ENCODE assay signal across 9 cellular contexts in the genomic region with DNA sequence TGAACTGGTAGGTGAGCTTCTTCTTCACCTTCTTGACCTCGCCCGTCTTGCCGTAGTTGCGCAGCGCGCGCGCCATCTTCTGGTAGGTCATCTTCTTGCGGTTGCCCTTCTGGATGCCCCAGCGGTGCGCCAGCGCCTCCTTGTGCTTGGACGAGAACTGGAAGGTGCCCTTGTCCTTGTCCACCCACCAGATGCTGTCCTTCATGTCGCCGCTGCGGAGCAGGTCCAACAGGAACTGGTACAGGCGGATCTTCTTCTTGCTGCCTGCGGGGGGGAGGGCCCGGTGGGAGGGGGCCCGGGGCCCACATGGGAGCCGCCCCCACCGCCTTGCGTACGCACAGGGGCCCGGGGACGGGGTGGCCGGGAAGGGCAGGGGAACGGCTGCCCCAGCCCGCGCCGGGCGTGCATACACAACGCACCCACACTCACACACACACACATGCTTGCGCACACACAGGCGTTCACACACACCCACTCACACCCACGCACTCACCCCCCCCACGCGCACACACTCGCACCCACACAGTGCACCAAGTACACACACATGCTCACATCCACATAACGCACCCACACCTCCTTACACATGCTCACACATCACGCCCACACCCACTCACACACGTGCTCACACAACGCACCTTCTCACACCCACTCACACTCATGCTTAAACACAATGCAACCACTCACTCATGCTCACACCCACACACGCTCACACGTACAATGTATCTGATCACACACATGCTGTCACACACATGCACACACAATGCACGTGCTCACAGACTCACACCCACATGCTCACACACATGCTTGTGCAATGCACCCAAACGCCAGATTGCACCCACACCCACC. TPM values are rescaled to one million over a fixed set of nuclear protein-coding genes. Genes with fewer than 3 reads are reported as not detected.
DNase-seq lines count a peak whose midpoint lies in the region; ATAC-seq and TF ChIP-seq lines count a peak whose summit lies in the region.
"Had no signal": no experiment of that assay in that cellular context is flagged by ENCODE, and none has a peak within 500 bp of the region (broad histone marks: within the 10 kb centered on the region; RNA-seq: fewer than 3 reads in every experiment).

No MANE protein-coding gene starts in this region.

- H4K20me1 ChIP-seq in osteoblast (ENCODE audit: insufficient read depth, low read length) = no peaks in the 10 kb centered on the region

- CTCF ChIA-PET in AG04449 (lab: Yijun Ruan, JAX) = interaction anchor here (0.6 to 7.2 kb wide), 53 partner anchors 9 to 470 kb away, joined by 3 to 99 read pairs (median 5); partner anchors contain the start of genes ACP2, ARFGAP2, DDB2 and NR1H3

- no peaks in the 10 kb centered on the region for H3K36me3 ChIP-seq in osteoblast (ENCODE audit: insufficient read depth, low read length)
- H3K36me3 ChIP-seq: HAP-1 had no signal

- no peak overlapping the region for H3K4me3 Mint-ChIP-seq in activated naive CD8-positive, alpha-beta T cell treated with anti-CD3 and anti-CD28 coated beads for 36 hours

- no peaks in the 10 kb centered on the region for H3K9me3 ChIP-seq in osteoblast (ENCODE audit: low read depth, low read length)
- H3K9me3 ChIP-seq: HAP-1 had no signal

- no peak overlapping the region for H3K27ac ChIP-seq in osteoblast (ENCODE audit: low read depth, low read length)

- H3K4me1 ChIP-seq in osteoblast (ENCODE audit: insufficient read depth, low read length) = no peaks in the 10 kb centered on the region
- H3K4me1 ChIP-seq: HAP-1 had no signal

- H3K9me3 Mint-ChIP-seq in activated naive CD8-positive, alpha-beta T cell treated with anti-CD3 and anti-CD28 coated beads for 36 hours = no peaks in the 10 kb centered on the region

- TF ChIP-seq CTCF in AG04449 (IDR thresholded peaks at IDR 0.05; ENCODE audit: insufficient read depth, low read length, missing control alignments) = peak; percentile 100
- TF ChIP-seq CTCF in GM20000 (IDR thresholded peaks at IDR 0.05; ENCODE audit: extremely low read depth, missing control alignments) = peak; percentile 12
- TF ChIP-seq CTCF in osteoblast (IDR thresholded peaks at IDR 0.05; ENCODE audit: extremely low read depth, low read depth, low read length) = peak; percentile 95

- H2AFZ ChIP-seq in osteoblast (ENCODE audit: low read length) = peak overlapping the region; percentile 51

- peak; percentile 65 for ATAC-seq in Right ventricle myocardium superior (ENCODE audit: poor library complexity)

- no peaks in the 10 kb centered on the region for H3K36me3 Mint-ChIP-seq in activated naive CD8-positive, alpha-beta T cell treated with anti-CD3 and anti-CD28 coated beads for 36 hours

- H3K27ac Mint-ChIP-seq in activated naive CD8-positive, alpha-beta T cell treated with anti-CD3 and anti-CD28 coated beads for 36 hours = no peak overlapping the region

- POLR2A ChIA-PET in AG04449 (lab: Yijun Ruan, JAX) = no interaction called here

- no peaks in the 10 kb centered on the region for H3K27me3 ChIP-seq in osteoblast (ENCODE audit: insufficient read depth, low read length)

- H3K4me3 ChIP-seq in AG04449 (ENCODE audit: low read depth, low read length) (peak overlapping the region; percentile 36), osteoblast (ENCODE audit: insufficient read depth, low read length) (peak overlapping the region; percentile 69)
- H3K4me3 ChIP-seq: HAP-1 had no signal

- H3K79me2 ChIP-seq in osteoblast (ENCODE audit: insufficient read depth, low read length) = no peaks in the 10 kb centered on the region

- intact Hi-C loops in Right ventricle myocardium superior (cut with DNase I) = loop anchor here (5.0 to 10.0 kb wide), 2 partner anchors 101 to 178 kb away; partner anchors contain the start of genes ARFGAP2 and NR1H3

- no peaks in the 10 kb centered on the region for H3K27me3 Mint-ChIP-seq in activated naive CD8-positive, alpha-beta T cell treated with anti-CD3 and anti-CD28 coated beads for 36 hours

- peak; percentile 59 for DNase-seq in AG04449 (ENCODE audit: low read depth, low spot score)
- no peak for DNase-seq in GM20000 (ENCODE audit: low spot score)
- peak; percentile 89 for DNase-seq in NCI-H2227 treated with DMSO at 0.1 percent for 48 hours (lab: John Stamatoyannopoulos, UW)
- peak; percentile 52 for DNase-seq in activated naive CD8-positive, alpha-beta T cell treated with anti-CD3 and anti-CD28 coated beads for 36 hours
- DNase-seq in Right ventricle myocardium superior = peak; percentile 98
- peak; percentile 99 for DNase-seq in osteoblast (ENCODE audit: insufficient read length, low spot score, missing footprints)
- no peak for DNase-seq in SKM-1 (lab: John Stamatoyannopoulos, UW; ENCODE audit: unreplicated experiment)
- DNase-seq in AML-193 (lab: John Stamatoyannopoulos, UW) = no peak

- H3K4me1 Mint-ChIP-seq in activated naive CD8-positive, alpha-beta T cell treated with anti-CD3 and anti-CD28 coated beads for 36 hours = peaks cover 3% of the 10 kb centered on the region

- peak overlapping the region; percentile 74 for H3K4me2 ChIP-seq in osteoblast (ENCODE audit: insufficient read depth, low read length)

RNA-seq across cellular contexts. Expression of gene MYBPC3, which starts 3.0 kb away (rescaled TPM):
- not detected for total RNA-seq in activated naive CD8-positive, alpha-beta T cell treated with anti-CD3 and anti-CD28 coated beads for 36 hours
- 2,568 TPM for total RNA-seq in Right ventricle myocardium superior
- total RNA-seq in osteoblast = not detected in 2 replicates

RNA-seq across cellular contexts. Expression of gene SPI1, which starts 22.8 kb away (rescaled TPM):
- total RNA-seq in activated naive CD8-positive, alpha-beta T cell treated with anti-CD3 and anti-CD28 coated beads for 36 hours = under 1 TPM; 0.25 to 0.36 TPM
- total RNA-seq in Right ventricle myocardium superior (11.1 TPM), osteoblast (not detected in 2 replicates)

RNA-seq across cellular contexts. Expression of gene SLC39A13, which starts 52.9 kb away (rescaled TPM):
- total RNA-seq in activated naive CD8-positive, alpha-beta T cell treated with anti-CD3 and anti-CD28 coated beads for 36 hours = 10 to 100 TPM; 10.9 to 11.4 TPM
- total RNA-seq in Right ventricle myocardium superior (34.5 TPM), osteoblast (52.5 and 78.9 TPM in 2 replicates)

Comparison
In these comparisons a context has a peak if more than half of its experiments do, and no peak if none do; other contexts are left out.
1. DNase-seq: peak in AG04449 (single experiment), NCI-H2227 treated with DMSO at 0.1 percent for 48 hours (single experiment), activated naive CD8-positive, alpha-beta T cell treated with anti-CD3 and anti-CD28 coated beads for 36 hours (single experiment), Right ventricle myocardium superior (single experiment) and osteoblast (single experiment); none in GM20000 (single experiment), SKM-1 (single experiment) and AML-193 (0 of 2).
2. CTCF ChIP-seq: peak in every context shown above with its lines; median percentile 100 in AG04449; 95 in osteoblast; 12 in GM20000.
3. RNA of gene MYBPC3, which starts 3.0 kb away (total RNA-seq): 2,568 TPM in Right ventricle myocardium superior (single experiment); not detected in activated naive CD8-positive, alpha-beta T cell treated with anti-CD3 and anti-CD28 coated beads for 36 hours and not detected in osteoblast; every median in the first group is over 1,000 times any median in the second.